Comparison of ENCODE assay signal across 17 cellular contexts in genomic region chr15:70309716-70310115, GRCh38.
DNase-seq lines count a peak whose midpoint lies in the region; TF ChIP-seq lines count a peak whose summit lies in the region.
"Had no signal": no experiment of that assay in that cellular context is flagged by ENCODE, and none has a peak within 500 bp of the region (broad histone marks: within the 10 kb centered on the region; RNA-seq: fewer than 3 reads in every experiment).

No MANE protein-coding gene starts in this region.

- intact Hi-C loops in OCI-LY7 (cut with micrococcal nuclease; ENCODE audit: unreplicated experiment): no loop called here

- H2AFZ ChIP-seq in OCI-LY7 (ENCODE audit: low read length): no peak overlapping the region
- H2AFZ ChIP-seq: GM23248 had no signal

- H4K20me1 ChIP-seq in OCI-LY7 (ENCODE audit: insufficient read depth, low read length): no peaks in the 10 kb centered on the region
- H4K20me1 ChIP-seq: BLaER1 had no signal

- TF ChIP-seq POLR2A in suprapubic skin (IDR thresholded peaks at IDR 0.05): no peak

- no peaks in the 10 kb centered on the region for H3K27me3 ChIP-seq in suprapubic skin
- H3K27me3 ChIP-seq: BLaER1 had no signal

- peak overlapping the region; percentile 86 for H3K27ac ChIP-seq in SK-N-MC
- no peak overlapping the region for H3K27ac ChIP-seq in OCI-LY7 (ENCODE audit: low read depth, low read length, poor library complexity, severe bottlenecking)
- no peak overlapping the region for H3K27ac ChIP-seq in suprapubic skin
- H3K27ac ChIP-seq: BLaER1, GM23248 had no signal

- H3K9me2 ChIP-seq in OCI-LY7 (ENCODE audit: insufficient read depth, low read length): no peaks in the 10 kb centered on the region

- CTCF ChIA-PET in OCI-LY7 (lab: Charles Lee; ENCODE audit: unreplicated experiment): no interaction called here

- H3K4me3 ChIP-seq in SK-N-MC (peak overlapping the region; percentile 44; the same call in 1 of the 2 replicates), OCI-LY7 (ENCODE audit: low read depth, low read length, poor library complexity, severe bottlenecking) (no peak overlapping the region), suprapubic skin (no peak overlapping the region)
- H3K4me3 ChIP-seq: BLaER1, GM23248 had no signal

- no TSS peak for BruUV-seq in OCI-LY7 (replicated peaks; lab: Mats Ljungman, UMichigan)

- WGBS in suprapubic skin: 52% methylated on average over 4 of the region's 4 CpGs

- H3K79me2 ChIP-seq in OCI-LY7 (ENCODE audit: insufficient read depth, low read depth, low read length): no peaks in the 10 kb centered on the region

- H3K9me3 ChIP-seq in SK-N-MC (ENCODE audit: low read depth, low read length) (0 out of 2 replicates have a peak, but pooled peaks cover 5% of the 10 kb centered on the region), OCI-LY7 (ENCODE audit: low read length) (no peaks in the 10 kb centered on the region), suprapubic skin (no peaks in the 10 kb centered on the region)

- H3K4me1 ChIP-seq in OCI-LY7 (ENCODE audit: insufficient read depth, low read length, poor library complexity, severe bottlenecking): peaks cover 21% of the 10 kb centered on the region
- H3K4me1 ChIP-seq in suprapubic skin: no peaks in the 10 kb centered on the region

- POLR2A ChIA-PET in OCI-LY7 (lab: Charles Lee): no interaction called here

- H3K9ac ChIP-seq in SK-N-MC (ENCODE audit: insufficient read length): no peak overlapping the region
- H3K9ac ChIP-seq: BLaER1, GM23248 had no signal

- H3K36me3 ChIP-seq in SK-N-MC (ENCODE audit: insufficient read depth, low read length) (no peaks in the 10 kb centered on the region; the same call in 1 of the 2 replicates), OCI-LY7 (ENCODE audit: insufficient read depth, low read length) (no peaks in the 10 kb centered on the region), suprapubic skin (no peaks in the 10 kb centered on the region)
- H3K36me3 ChIP-seq: BLaER1 had no signal

- no peak for TF ChIP-seq EP300 in suprapubic skin (IDR thresholded peaks at IDR 0.05)

- DNase-seq in NCI-H748 (lab: John Stamatoyannopoulos, UW; ENCODE audit: unreplicated experiment) (peak; percentile 19), NCI-H748 treated with DMSO at 0.1 percent for 48 hours (lab: John Stamatoyannopoulos, UW) (no peak), SK-N-MC (ENCODE audit: low read depth, low spot score) (no peak), iPS-NIHi11 (ENCODE audit: low spot score) (peak; percentile 49), OCI-LY7 (ENCODE audit: low spot score) (no peak), suprapubic skin (ENCODE audit: low spot score in 2 of 2) (no peak), Ammon's horn (ENCODE audit: low spot score) (no peak)
- DNase-seq: 8988T; CD4-positive, CD25-positive, alpha-beta regulatory T cell; GM23248; NCI-H1105 treated with DMSO at 0.1 percent for 48 hours; NCI-H146; NCI-H1930; NCI-H2107; NCI-H526; PC-3 had no signal

- no peak for TF ChIP-seq CTCF in OCI-LY7 (conservative IDR thresholded peaks at IDR 0.05; ENCODE audit: low read length)
- TF ChIP-seq CTCF in suprapubic skin (IDR thresholded peaks at IDR 0.05): no peak

- H3K4me2 ChIP-seq in OCI-LY7 (ENCODE audit: low read length): no peak overlapping the region

Comparison
In these comparisons a context has a peak if more than half of its experiments do, and no peak if none do; other contexts are left out.
1. DNase-seq: peak in NCI-H748 (single experiment) and iPS-NIHi11 (single experiment); none in NCI-H748 treated with DMSO at 0.1 percent for 48 hours (single experiment), SK-N-MC (single experiment), OCI-LY7 (single experiment), suprapubic skin (0 of 2) and Ammon's horn (single experiment).